ENCODE assay signal across 14 cellular contexts in the genomic region with DNA sequence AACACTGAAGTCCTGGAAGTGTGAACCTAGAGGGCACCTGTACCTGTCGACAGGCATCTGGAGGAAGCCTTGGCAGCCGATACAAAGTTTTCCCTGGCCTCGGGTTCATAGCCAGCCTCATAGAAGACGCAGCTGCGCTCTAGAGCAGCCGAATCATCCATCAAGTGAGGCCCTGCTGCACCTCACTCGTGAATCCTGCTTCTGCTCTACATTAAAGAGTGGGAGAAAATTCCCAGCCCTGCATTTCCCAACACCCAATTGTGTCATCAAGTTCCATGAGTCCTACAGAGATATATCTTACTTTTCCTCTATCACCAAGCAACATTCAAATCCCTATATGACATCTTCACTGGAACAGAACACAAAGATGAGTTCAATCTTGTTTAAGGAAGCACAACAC.
A peak's percentile ranks its signal among the peaks of the same experiment; 100 is the strongest.
DNase-seq lines count a peak whose midpoint lies in the region; ATAC-seq, FAIRE-seq and TF ChIP-seq lines count a peak whose summit lies in the region.
"Had no signal": no experiment of that assay in that cellular context is flagged by ENCODE, and none has a peak within 500 bp of the region (broad histone marks: within the 10 kb centered on the region; RNA-seq: fewer than 3 reads in every experiment).

No MANE protein-coding gene starts in this region.

- H3K4me3 ChIP-seq in gastroesophageal sphincter (no peak overlapping the region), kidney (ENCODE audit: low read length in 2 of 2) (no peak overlapping the region)
- H3K4me3 ChIP-seq: upper lobe of left lung had no signal

- TF ChIP-seq CTCF in gastroesophageal sphincter (IDR thresholded peaks at IDR 0.05) (no peak), kidney (IDR thresholded peaks at IDR 0.05; ENCODE audit: borderline replicate concordance, extremely low read depth, insufficient read depth) (no peak)

- H3K4me1 ChIP-seq in gastroesophageal sphincter, result peaks cover 0 to 49% (median 7%) of the 10 kb centered on the region in 3 donors
- H3K4me1 ChIP-seq in kidney (ENCODE audit: control insufficient read depth in 1 of 2, insufficient read depth in 1 of 2, low read depth in 1 of 2, low read length in 2 of 2), result peaks cover 0 to 2% of the 10 kb centered on the region in 2 donors

- H3K9me3 ChIP-seq in gastroesophageal sphincter (no peaks in the 10 kb centered on the region), kidney (ENCODE audit: control insufficient read depth in 1 of 2, low read length in 2 of 2) (no peaks in the 10 kb centered on the region)
- H3K9me3 ChIP-seq: upper lobe of left lung had no signal

- intact Hi-C loops in kidney (cut with DNase I), result no loop called here

- peaks cover 41% of the 10 kb centered on the region for H3K4me1 Mint-ChIP-seq in activated T-cell treated with anti-CD3 and anti-CD28 coated beads, Interleukin-2, amount 50 U/mL, for 24 hours (ENCODE audit: low read depth)
- H3K4me1 Mint-ChIP-seq in activated naive CD8-positive, alpha-beta T cell treated with anti-CD3 and anti-CD28 coated beads, Interleukin-2, amount 50 U/mL, for 24 hours, result peaks cover 58% of the 10 kb centered on the region

- no peaks in the 10 kb centered on the region for H3K36me3 Mint-ChIP-seq in activated T-cell treated with anti-CD3 and anti-CD28 coated beads, Interleukin-2, amount 50 U/mL, for 24 hours (ENCODE audit: low read depth)
- no peaks in the 10 kb centered on the region for H3K36me3 Mint-ChIP-seq in activated naive CD8-positive, alpha-beta T cell treated with anti-CD3 and anti-CD28 coated beads, Interleukin-2, amount 50 U/mL, for 24 hours (ENCODE audit: low read depth)

- H3K4me3 Mint-ChIP-seq in activated T-cell treated with anti-CD3 and anti-CD28 coated beads, Interleukin-2, amount 50 U/mL, for 24 hours, result peak overlapping the region; percentile 21
- H3K4me3 Mint-ChIP-seq in activated naive CD8-positive, alpha-beta T cell treated with anti-CD3 and anti-CD28 coated beads, Interleukin-2, amount 50 U/mL, for 24 hours, result peak overlapping the region; percentile 50

- no peaks in the 10 kb centered on the region for H3K9me3 Mint-ChIP-seq in activated T-cell treated with anti-CD3 and anti-CD28 coated beads, Interleukin-2, amount 50 U/mL, for 24 hours
- H3K9me3 Mint-ChIP-seq in activated naive CD8-positive, alpha-beta T cell treated with anti-CD3 and anti-CD28 coated beads, Interleukin-2, amount 50 U/mL, for 24 hours, result no peaks in the 10 kb centered on the region

- H3K27me3 ChIP-seq in gastroesophageal sphincter, result no peaks in the 10 kb centered on the region
- H3K27me3 ChIP-seq: upper lobe of left lung had no signal

- DNase-seq in activated T-cell treated with anti-CD3 and anti-CD28 coated beads, Interleukin-2, amount 50 U/mL, for 24 hours, result no peak
- DNase-seq in activated T-cell treated with anti-CD3 and anti-CD28 coated beads, Interleukin-2, amount 50 U/mL, for 48 hours, result no peak
- DNase-seq in activated naive CD8-positive, alpha-beta T cell treated with anti-CD3 and anti-CD28 coated beads, Interleukin-2, amount 50 U/mL, for 24 hours, result no peak
- peak; percentile 22 for DNase-seq in stromal cell of bone marrow (ENCODE audit: low read depth)
- no peak for DNase-seq in NCI-H2171 (lab: John Stamatoyannopoulos, UW)
- DNase-seq in kidney, result no peak
- DNase-seq: DMS153, NCI-H1105 treated with DMSO at 0.1 percent for 48 hours, NCI-H510A treated with DMSO at 0.1 percent for 48 hours, upper lobe of left lung had no signal

- H3K9ac ChIP-seq in kidney (ENCODE audit: low read length in 2 of 2), result no peak overlapping the region

- FAIRE-seq in kidney (lab: Jason Lieb, UNC), result no peak
- FAIRE-seq: TTC549 had no signal

- no peak for ATAC-seq in activated naive CD8-positive, alpha-beta T cell treated with anti-CD3 and anti-CD28 coated beads, Interleukin-2, amount 50 U/mL, for 24 hours
- no peak for ATAC-seq in gastroesophageal sphincter
- no peak for ATAC-seq in HG02588 (IDR thresholded peaks at IDR 0.05; ENCODE audit: unreplicated experiment)
- ATAC-seq: sciatic nerve had no signal

- no peak for TF ChIP-seq POLR2A in gastroesophageal sphincter (IDR thresholded peaks at IDR 0.05)

- H3K27ac Mint-ChIP-seq in activated T-cell treated with anti-CD3 and anti-CD28 coated beads, Interleukin-2, amount 50 U/mL, for 24 hours, result peak overlapping the region; percentile 93
- peak overlapping the region; percentile 92 for H3K27ac Mint-ChIP-seq in activated naive CD8-positive, alpha-beta T cell treated with anti-CD3 and anti-CD28 coated beads, Interleukin-2, amount 50 U/mL, for 24 hours

- TF ChIP-seq EP300 in gastroesophageal sphincter (IDR thresholded peaks at IDR 0.05), result no peak

- H3K36me3 ChIP-seq in gastroesophageal sphincter, result peaks cover 0 to 37% of the 10 kb centered on the region in 2 donors
- H3K36me3 ChIP-seq in kidney (ENCODE audit: control insufficient read depth in 1 of 2, insufficient read depth in 2 of 2, low read length in 2 of 2), result peaks cover 7 to 16% of the 10 kb centered on the region in 2 donors

- WGBS in gastroesophageal sphincter (ENCODE audit: low coverage in 1 of 2), 2 donors, result 11 to 40% methylated on average over 1 to 6 of the region's 7 CpGs

- H3K27ac ChIP-seq in gastroesophageal sphincter (peak overlapping the region; percentile 72 to 89 (median 77)), kidney (ENCODE audit: low read depth in 2 of 2, low read length in 2 of 2) (no peak overlapping the region)
- H3K27ac ChIP-seq: upper lobe of left lung had no signal

- no peaks in the 10 kb centered on the region for H3K27me3 Mint-ChIP-seq in activated T-cell treated with anti-CD3 and anti-CD28 coated beads, Interleukin-2, amount 50 U/mL, for 24 hours
- no peaks in the 10 kb centered on the region for H3K27me3 Mint-ChIP-seq in activated naive CD8-positive, alpha-beta T cell treated with anti-CD3 and anti-CD28 coated beads, Interleukin-2, amount 50 U/mL, for 24 hours

Comparison
In these comparisons a context has a peak if more than half of its experiments do, and no peak if none do; other contexts are left out.
1. H3K27ac ChIP-seq: peak in gastroesophageal sphincter (4 of 4); none in kidney (0 of 2).